ENCODE assay signal across 12 cellular contexts in genomic region chr9:115014438-115014837, GRCh38.
DNase-seq lines count a peak whose midpoint lies in the region; ATAC-seq, FAIRE-seq and TF ChIP-seq lines count a peak whose summit lies in the region.
"Had no signal": no experiment of that assay in that cellular context is flagged by ENCODE, and none has a peak within 500 bp of the region (broad histone marks: within the 10 kb centered on the region; RNA-seq: fewer than 3 reads in every experiment).

No MANE protein-coding gene starts in this region.

- no peak overlapping the region for H3K4me3 Mint-ChIP-seq in activated T-cell treated with anti-CD3 and anti-CD28 coated beads, Interleukin-2, amount 50 U/mL, for 24 hours
- H3K4me3 Mint-ChIP-seq: CD14-positive monocyte, GM23338 had no signal

- intact Hi-C loops in tibial artery (cut with DNase I; ENCODE audit: low total_unique reads): loop anchor here (5.0 to 10.0 kb wide), 4 partner anchors 107 to 510 kb away; no protein-coding TSS in a partner anchor

- FAIRE-seq in GM12892 (lab: Jason Lieb, UNC): no peak
- FAIRE-seq: HTR-8/SVneo had no signal

- H3K36me3 ChIP-seq in DND-41 (ENCODE audit: insufficient read depth, low read length) (no peaks in the 10 kb centered on the region), Loucy (ENCODE audit: insufficient read depth, low read length) (no peaks in the 10 kb centered on the region), osteoblast (ENCODE audit: insufficient read depth, low read length) (peaks cover 4% of the 10 kb centered on the region), tibial artery (no peaks in the 10 kb centered on the region)

- H3K4me2 ChIP-seq in DND-41 (ENCODE audit: insufficient read depth, low read length) (no peak overlapping the region), Loucy (ENCODE audit: low read depth, low read length, poor library complexity, severe bottlenecking) (no peak overlapping the region), osteoblast (ENCODE audit: insufficient read depth, low read length) (peak overlapping the region; percentile 15)
- H3K4me2 ChIP-seq: GM23338, PC-9 had no signal

- TF ChIP-seq POLR2A in GM12892 (IDR thresholded peaks at IDR 0.05; ENCODE audit: low read depth, low read length): no peak

- H3K79me2 ChIP-seq in DND-41 (ENCODE audit: insufficient read depth, low read length): no peaks in the 10 kb centered on the region
- H3K79me2 ChIP-seq in Loucy (ENCODE audit: insufficient read depth, low read length): no peaks in the 10 kb centered on the region
- no peaks in the 10 kb centered on the region for H3K79me2 ChIP-seq in osteoblast (ENCODE audit: insufficient read depth, low read length)

- H3K4me1 Mint-ChIP-seq in activated T-cell treated with anti-CD3 and anti-CD28 coated beads, Interleukin-2, amount 50 U/mL, for 24 hours (ENCODE audit: low read depth): peaks cover 50% of the 10 kb centered on the region
- H3K4me1 Mint-ChIP-seq: GM23338 had no signal

- H3K27ac ChIP-seq in DND-41 (ENCODE audit: low read length): peak overlapping the region; percentile 11; the same call in 1 of the 2 replicates
- H3K27ac ChIP-seq in osteoblast (ENCODE audit: low read depth, low read length): no peak overlapping the region
- no peak overlapping the region for H3K27ac ChIP-seq in tibial artery
- H3K27ac ChIP-seq: HL-60, PC-9 had no signal

- no peaks in the 10 kb centered on the region for H3K27me3 Mint-ChIP-seq in activated T-cell treated with anti-CD3 and anti-CD28 coated beads, Interleukin-2, amount 50 U/mL, for 24 hours

- no peak for ATAC-seq in DND-41 (ENCODE audit: insufficient read depth, low read depth)

- H3K9me3 ChIP-seq in DND-41 (ENCODE audit: insufficient read depth, low read length, severe bottlenecking): no peaks in the 10 kb centered on the region
- H3K9me3 ChIP-seq in Loucy (ENCODE audit: insufficient read depth, low read depth, low read length): no peaks in the 10 kb centered on the region
- no peaks in the 10 kb centered on the region for H3K9me3 ChIP-seq in osteoblast (ENCODE audit: low read depth, low read length)
- no peaks in the 10 kb centered on the region for H3K9me3 ChIP-seq in tibial artery

- H3K4me3 ChIP-seq in DND-41 (ENCODE audit: low read depth in 1 of 2, low read length in 2 of 2): no peak overlapping the region
- no peak overlapping the region for H3K4me3 ChIP-seq in Loucy (ENCODE audit: low read length, poor library complexity, severe bottlenecking)
- H3K4me3 ChIP-seq in osteoblast (ENCODE audit: insufficient read depth, low read length): no peak overlapping the region
- no peak overlapping the region for H3K4me3 ChIP-seq in tibial artery
- H3K4me3 ChIP-seq: GM23338, PC-9 had no signal

- H3K9me2 ChIP-seq in Loucy (replicated peaks; ENCODE audit: low read depth, low read length): no peaks in the 10 kb centered on the region

- H3K27me3 ChIP-seq in DND-41 (ENCODE audit: insufficient read depth, low read length, poor library complexity) (no peaks in the 10 kb centered on the region), Loucy (ENCODE audit: insufficient read depth, low read length, poor library complexity, severe bottlenecking) (no peaks in the 10 kb centered on the region), osteoblast (ENCODE audit: insufficient read depth, low read length) (peaks cover 3% of the 10 kb centered on the region), tibial artery (no peaks in the 10 kb centered on the region)

- peaks cover 17% of the 10 kb centered on the region for H3K4me1 ChIP-seq in DND-41 (ENCODE audit: insufficient read depth, low read length)
- H3K4me1 ChIP-seq in Loucy (ENCODE audit: insufficient read depth, low read length, poor library complexity, severe bottlenecking): no peaks in the 10 kb centered on the region
- H3K4me1 ChIP-seq in osteoblast (ENCODE audit: insufficient read depth, low read length): peaks cover 25% of the 10 kb centered on the region
- H3K4me1 ChIP-seq in tibial artery: peaks cover 0 to 12% (median 0%) of the 10 kb centered on the region in 4 donors

- H3K27ac Mint-ChIP-seq in activated T-cell treated with anti-CD3 and anti-CD28 coated beads, Interleukin-2, amount 50 U/mL, for 24 hours: peak overlapping the region; percentile 39
- H3K27ac Mint-ChIP-seq: GM23338 had no signal

- no peak for DNase-seq in activated T-cell treated with anti-CD3 and anti-CD28 coated beads, Interleukin-2, amount 50 U/mL, for 24 hours
- no peak for DNase-seq in activated T-cell treated with anti-CD3 and anti-CD28 coated beads, Interleukin-2, amount 50 U/mL, for 1 hour
- DNase-seq in DND-41 (no peak), osteoblast (ENCODE audit: insufficient read length, low spot score, missing footprints) (no peak), GM12892 (ENCODE audit: insufficient read length) (no peak), tibial artery (no peak)

- no peak for TF ChIP-seq CTCF in DND-41 (IDR thresholded peaks at IDR 0.05; ENCODE audit: borderline replicate concordance, extremely low read depth, low read length, poor library complexity, severe bottlenecking)
- TF ChIP-seq CTCF in Loucy (conservative IDR thresholded peaks at IDR 0.05; ENCODE audit: low read length): no peak
- TF ChIP-seq CTCF in osteoblast (IDR thresholded peaks at IDR 0.05; ENCODE audit: extremely low read depth, low read depth, low read length): no peak
- TF ChIP-seq CTCF in tibial artery (IDR thresholded peaks at IDR 0.05): no peak

- H4K20me1 ChIP-seq in DND-41 (ENCODE audit: insufficient read depth, low read length) (no peaks in the 10 kb centered on the region), Loucy (ENCODE audit: insufficient read depth, low read length, poor library complexity, severe bottlenecking) (no peaks in the 10 kb centered on the region), osteoblast (ENCODE audit: insufficient read depth, low read length) (no peaks in the 10 kb centered on the region)

- no peaks in the 10 kb centered on the region for H3K9me3 Mint-ChIP-seq in activated T-cell treated with anti-CD3 and anti-CD28 coated beads, Interleukin-2, amount 50 U/mL, for 24 hours
- H3K9me3 Mint-ChIP-seq: CD14-positive monocyte, GM23338 had no signal

- H2AFZ ChIP-seq in DND-41 (ENCODE audit: low read depth, low read length) (no peak overlapping the region; the same call in 1 of the 2 replicates), Loucy (ENCODE audit: low read length) (0 out of 2 replicates have a peak overlapping the region, but pooled peaks have one; percentile 24), osteoblast (ENCODE audit: low read length) (no peak overlapping the region)
- H2AFZ ChIP-seq: GM23338, PC-9 had no signal

- no peak overlapping the region for H3K9ac ChIP-seq in DND-41 (ENCODE audit: low read depth, low read length)
- no peak overlapping the region for H3K9ac ChIP-seq in Loucy (ENCODE audit: low read depth, low read length, poor library complexity, severe bottlenecking)

- no peaks in the 10 kb centered on the region for H3K36me3 Mint-ChIP-seq in activated T-cell treated with anti-CD3 and anti-CD28 coated beads, Interleukin-2, amount 50 U/mL, for 24 hours (ENCODE audit: low read depth)
- H3K36me3 Mint-ChIP-seq: CD14-positive monocyte had no signal

- no peaks in the 10 kb centered on the region for H3F3A ChIP-seq in Loucy (ENCODE audit: low read depth)
